ENCODE assay signal across 8 cellular contexts in genomic region chr16:75108792-75109731, GRCh38. TPM values are rescaled to one million over a fixed set of nuclear protein-coding genes. Genes with fewer than 3 reads are reported as not detected.
DNase-seq lines count a peak whose midpoint lies in the region; ATAC-seq and TF ChIP-seq lines count a peak whose summit lies in the region.

No MANE protein-coding gene starts in this region.

- H3K27me3 ChIP-seq in BLaER1 (no peaks in the 10 kb centered on the region), ovary (no peaks in the 10 kb centered on the region), testis (no peaks in the 10 kb centered on the region)

- TF ChIP-seq CTCF in fibroblast of pulmonary artery (IDR thresholded peaks at IDR 0.05; ENCODE audit: low read length, missing control alignments) (no peak), ovary (IDR thresholded peaks at IDR 0.05) (no peak), testis (IDR thresholded peaks at IDR 0.05) (no peak)

- peaks cover 60% of the 10 kb centered on the region for H3K4me1 Mint-ChIP-seq in activated T-helper 17 cell treated with anti-CD3 and anti-CD28 coated beads, Interleukin-2, amount 50 U/mL, for 72 hours

- H3K4me2 ChIP-seq in BLaER1: peak overlapping the region; percentile 90

- peak; percentile 39 for ATAC-seq in HG02642 (IDR thresholded peaks at IDR 0.05; ENCODE audit: poor library complexity, unreplicated experiment)
- ATAC-seq in activated T-helper 17 cell treated with anti-CD3 and anti-CD28 coated beads, Interleukin-2, amount 50 U/mL, for 72 hours (replicated peaks): peak; percentile 67
- no peak for ATAC-seq in HG03025 (IDR thresholded peaks at IDR 0.05; ENCODE audit: low FRiP score, unreplicated experiment)

- H3K9ac ChIP-seq in BLaER1: peak overlapping the region; percentile 82

- TF ChIP-seq EP300 in ovary (IDR thresholded peaks at IDR 0.05): no peak

- H3K4me3 ChIP-seq in BLaER1 (peak overlapping the region; percentile 54), fibroblast of pulmonary artery (replicated peaks; ENCODE audit: low read depth, low read length) (no peak overlapping the region), ovary (no peak overlapping the region), testis (no peak overlapping the region)

- peak overlapping the region; percentile 91 for H3K4me3 Mint-ChIP-seq in activated T-helper 17 cell treated with anti-CD3 and anti-CD28 coated beads, Interleukin-2, amount 50 U/mL, for 72 hours

- WGBS in ovary, 3 donors: 37 to 54% (median 39%) methylated on average over 27 of the region's 27 CpGs
- WGBS in testis, 2 donors: 59 to 69% methylated on average over 12 to 27 of the region's 27 CpGs

- H3K36me3 Mint-ChIP-seq in activated T-helper 17 cell treated with anti-CD3 and anti-CD28 coated beads, Interleukin-2, amount 50 U/mL, for 72 hours (ENCODE audit: low read depth): peaks cover 75% of the 10 kb centered on the region

- H3K27ac ChIP-seq in BLaER1 (peak overlapping the region; percentile 89), ovary (peak overlapping the region; percentile 73 to 76), testis (peak overlapping the region; percentile 31 to 44)

- H3K27ac Mint-ChIP-seq in activated T-helper 17 cell treated with anti-CD3 and anti-CD28 coated beads, Interleukin-2, amount 50 U/mL, for 72 hours: peak overlapping the region; percentile 96

- H3K36me3 ChIP-seq in BLaER1 (peaks cover 21% of the 10 kb centered on the region), ovary (no peaks in the 10 kb centered on the region), testis (ENCODE audit: low read depth, missing control alignments) (no peaks in the 10 kb centered on the region)

- no peaks in the 10 kb centered on the region for H3K9me3 ChIP-seq in BLaER1
- no peaks in the 10 kb centered on the region for H3K9me3 ChIP-seq in ovary
- H3K9me3 ChIP-seq in testis: no peaks in the 10 kb centered on the region

- no peak for TF ChIP-seq POLR2A in ovary (IDR thresholded peaks at IDR 0.05)
- TF ChIP-seq POLR2A in testis (IDR thresholded peaks at IDR 0.05): no peak

- H3K4me1 ChIP-seq in BLaER1: peaks cover 96% of the 10 kb centered on the region
- peaks cover 28% of the 10 kb centered on the region for H3K4me1 ChIP-seq in ovary (ENCODE audit: insufficient read depth)
- peaks cover 42% of the 10 kb centered on the region for H3K4me1 ChIP-seq in testis

- no peaks in the 10 kb centered on the region for H3K27me3 Mint-ChIP-seq in activated T-helper 17 cell treated with anti-CD3 and anti-CD28 coated beads, Interleukin-2, amount 50 U/mL, for 72 hours

- intact Hi-C loops in ovary (cut with DNase I): no loop called here
- intact Hi-C loops in testis (cut with DNase I; ENCODE audit: low total_unique reads): no loop called here

- DNase-seq in RKO (ENCODE audit: low spot score) (peak; percentile 88), fibroblast of pulmonary artery (ENCODE audit: low read depth) (peak; percentile 91), ovary (peak; percentile 88 to 91 (median 90)), testis (peak; percentile 92)

- peaks cover 60% of the 10 kb centered on the region for H4K20me1 ChIP-seq in BLaER1

- no peaks in the 10 kb centered on the region for H3K9me3 Mint-ChIP-seq in activated T-helper 17 cell treated with anti-CD3 and anti-CD28 coated beads, Interleukin-2, amount 50 U/mL, for 72 hours

RNA-seq across cellular contexts. Expression of gene LDHD, which starts 7.5 kb away (rescaled TPM):
- total RNA-seq in activated T-helper 17 cell treated with anti-CD3 and anti-CD28 coated beads, Interleukin-2, amount 50 U/mL, for 72 hours: under 1 TPM; 0.11 to 0.48 TPM
- total RNA-seq in ovary (10 to 100 TPM; 11.5 to 25.4 (median 20.7) TPM), testis (10 to 100 TPM in 1 of 2 donors, 1 to 10 TPM in 1; 5.0 to 14.4 TPM)
- polyA plus RNA-seq in ovary (10 to 100 TPM in 1 of 2 donors, 1 to 10 TPM in 1; 2.1 to 21.7 TPM), testis (ENCODE audit: insufficient read depth, low read depth, low replicate concordance) (4.2 TPM)

RNA-seq across cellular contexts. Expression of gene ZFP1, which starts 39.3 kb away (rescaled TPM):
- 10 to 100 TPM; 16.9 to 19.0 TPM for total RNA-seq in activated T-helper 17 cell treated with anti-CD3 and anti-CD28 coated beads, Interleukin-2, amount 50 U/mL, for 72 hours
- total RNA-seq in ovary (10 to 100 TPM in 6 of 7 donors, 1 to 10 TPM in 1; 7.9 to 22.3 (median 13.5) TPM), testis (10 to 100 TPM; 12.3 to 14.6 TPM)
- polyA plus RNA-seq in ovary (10 to 100 TPM in 1 of 2 donors, 1 to 10 TPM in 1; 7.2 to 15.7 TPM), testis (ENCODE audit: insufficient read depth, low read depth, low replicate concordance) (14.0 TPM)

Comparison
In these comparisons a context has a peak if more than half of its experiments do, and no peak if none do; other contexts are left out.
1. H3K27ac ChIP-seq: peak in every context shown above with its lines; median percentile 89 in BLaER1; 74 in ovary; 38 in testis.
2. RNA of gene LDHD, which starts 7.5 kb away (total RNA-seq): 11.5 to 25.4 TPM in ovary and 5.0 to 14.4 TPM in testis; 0.11 to 0.48 TPM in activated T-helper 17 cell treated with anti-CD3 and anti-CD28 coated beads, Interleukin-2, amount 50 U/mL, for 72 hours; every median in the first group is over 4 times any median in the second.
3. Peak in every context shown above with its lines, with median percentiles within 50 percentile points of each other: DNase-seq.